17 cellular contexts compared by ENCODE assay signal in genomic region chr21:45365186-45365607, GRCh38. TPM values are rescaled to one million over a fixed set of nuclear protein-coding genes. Genes with fewer than 3 reads are reported as not detected.
DNase-seq lines count a peak whose midpoint lies in the region; ATAC-seq, FAIRE-seq and TF ChIP-seq lines count a peak whose summit lies in the region.
"Had no signal": no experiment of that assay in that cellular context is flagged by ENCODE, and none has a peak within 500 bp of the region (broad histone marks: within the 10 kb centered on the region; RNA-seq: fewer than 3 reads in every experiment).

No MANE protein-coding gene starts in this region.

- H2AK5ac ChIP-seq in H1 (ENCODE audit: low read depth, low read length) (peak overlapping the region; percentile 30; the same call in 1 of the 2 replicates), mesenchymal stem cell (ENCODE audit: low read length, severe bottlenecking) (peak overlapping the region; percentile 97)

- H2BK20ac ChIP-seq in H1 (ENCODE audit: low read length), result no peak overlapping the region

- no peak overlapping the region for H3K27ac Mint-ChIP-seq in activated T-cell treated with anti-CD3 and anti-CD28 coated beads, Interleukin-2, amount 50 U/mL, for 72 hours
- H3K27ac Mint-ChIP-seq: activated CD4-positive, alpha-beta memory T cell treated with anti-CD3 and anti-CD28 coated beads, Interleukin-2, amount 10 ng/mL, durations not matched to agents 7 days and 5 days; IgD-negative memory B cell; memory B cell had no signal

- peak overlapping the region; percentile 63 for H3K27ac ChIP-seq in HUES64 (ENCODE audit: low read depth, low read length)
- no peak overlapping the region; the same call in 1 of the 2 replicates for H3K27ac ChIP-seq in H1 (ENCODE audit: low read depth, low read length)
- H3K27ac ChIP-seq in mesenchymal stem cell (ENCODE audit: low read length, poor library complexity, severe bottlenecking), result peak overlapping the region; percentile 99
- H3K27ac ChIP-seq in testis, result peak overlapping the region; percentile 86 to 90

- H3K18ac ChIP-seq in H1 (ENCODE audit: extremely low read depth, low read length) (peak overlapping the region; percentile 38; the same call in 1 of the 2 replicates), mesenchymal stem cell (ENCODE audit: low read depth in 1 of 2, low read length in 2 of 2) (peak overlapping the region; percentile 99 to 100)

- ATAC-seq in HG03460 (IDR thresholded peaks at IDR 0.05; ENCODE audit: unreplicated experiment) (no peak), GM18868 (IDR thresholded peaks at IDR 0.05; ENCODE audit: unreplicated experiment) (no peak)
- no peak for ATAC-seq in activated T-cell treated with anti-CD3 and anti-CD28 coated beads, Interleukin-2, amount 50 U/mL, for 72 hours (replicated peaks in 1 of 2)

- H3K23me2 ChIP-seq in H1 (ENCODE audit: low read depth, low read length), result no peaks in the 10 kb centered on the region

- peak overlapping the region; percentile 96 for H4K91ac ChIP-seq in H1 (replicated peaks; ENCODE audit: insufficient read length, low read length)
- peak overlapping the region; percentile 100 for H4K91ac ChIP-seq in mesenchymal stem cell (ENCODE audit: low read length)

- H3K4me3 ChIP-seq in HUES64 (ENCODE audit: low read length) (no peak overlapping the region), H1 (ENCODE audit: extremely low read depth in 1 of 4, insufficient read depth in 2 of 4, low read depth in 3 of 4, low read length in 4 of 4) (no peak overlapping the region), mesenchymal stem cell (ENCODE audit: insufficient read depth in 1 of 2, low read depth in 1 of 2, low read length in 2 of 2) (peak overlapping the region in 1 of 2 experiments; percentile 57), testis (no peak overlapping the region)

- peaks cover 8% of the 10 kb centered on the region for H3K27me3 Mint-ChIP-seq in activated T-cell treated with anti-CD3 and anti-CD28 coated beads, Interleukin-2, amount 50 U/mL, for 72 hours (ENCODE audit: low read depth)

- TF ChIP-seq POLR2A in H1 (IDR thresholded peaks at IDR 0.05; ENCODE audit: control extremely low read depth in 1 of 2, low read depth in 2 of 2, low read length in 2 of 2) (no peak), testis (IDR thresholded peaks at IDR 0.05) (no peak)

- H2BK120ac ChIP-seq in H1 (replicated peaks; ENCODE audit: low read depth, low read length) (no peak overlapping the region), mesenchymal stem cell (ENCODE audit: low read depth, low read length) (peak overlapping the region; percentile 100)

- FAIRE-seq in H1 (lab: Jason Lieb, UNC), result no peak
- FAIRE-seq: small intestine had no signal

- no peak overlapping the region for H3K9ac ChIP-seq in HUES64 (ENCODE audit: low read depth, low read length)
- no peak overlapping the region for H3K9ac ChIP-seq in H1 (replicated peaks in 1 of 4; ENCODE audit: extremely low read depth in 1 of 4, low read depth in 3 of 4, low read length in 3 of 4)
- peak overlapping the region; percentile 89 for H3K9ac ChIP-seq in mesenchymal stem cell (ENCODE audit: low read length)

- DNase-seq in H1 (ENCODE audit: low read depth in 1 of 2, low spot score in 2 of 2) (no peak), mesenchymal stem cell (no peak), testis (no peak), NCI-H2171 (lab: John Stamatoyannopoulos, UW) (no peak)
- no peak for DNase-seq in activated T-cell treated with anti-CD3 and anti-CD28 coated beads, Interleukin-2, amount 50 U/mL, for 72 hours
- DNase-seq: activated CD4-positive, alpha-beta memory T cell treated with anti-CD3 and anti-CD28 coated beads, Interleukin-2, amount 10 ng/mL, durations not matched to agents 7 days and 5 days; activated naive CD4-positive, alpha-beta T cell; GOT3; NCI-H1930; NK-92 treated with Interleukin-12 subunit alpha and Interleukin-12 subunit beta, amount 100 ng/mL, for 24 hours; small intestine had no signal

- no peaks in the 10 kb centered on the region for H3K79me1 ChIP-seq in H1 (ENCODE audit: low read depth, low read length)
- peaks cover 3% of the 10 kb centered on the region for H3K79me1 ChIP-seq in mesenchymal stem cell (replicated peaks; ENCODE audit: low read length, poor library complexity, severe bottlenecking)

- H3K27me3 ChIP-seq in HUES64 (ENCODE audit: insufficient read depth, low read length), result no peaks in the 10 kb centered on the region
- no peaks in the 10 kb centered on the region; a peak in 3 of 7 replicates for H3K27me3 ChIP-seq in H1 (replicated peaks in 1 of 4; ENCODE audit: control insufficient read depth in 3 of 4, extremely low read depth in 1 of 4, insufficient read depth in 3 of 4, low read length in 3 of 4)
- H3K27me3 ChIP-seq in mesenchymal stem cell (ENCODE audit: control insufficient read depth in 1 of 2, insufficient read depth in 1 of 2, low read length in 2 of 2), result no peaks in the 10 kb centered on the region
- no peaks in the 10 kb centered on the region for H3K27me3 ChIP-seq in testis

- no peak overlapping the region for H2AFZ ChIP-seq in H1 (ENCODE audit: low read length)
- no peak overlapping the region for H2AFZ ChIP-seq in mesenchymal stem cell (ENCODE audit: low read depth, low read length)

- no peak overlapping the region for H3K4me3 Mint-ChIP-seq in activated T-cell treated with anti-CD3 and anti-CD28 coated beads, Interleukin-2, amount 50 U/mL, for 72 hours
- H3K4me3 Mint-ChIP-seq: activated CD4-positive, alpha-beta memory T cell treated with anti-CD3 and anti-CD28 coated beads, Interleukin-2, amount 10 ng/mL, durations not matched to agents 7 days and 5 days; IgD-negative memory B cell; memory B cell; T-helper 1 cell treated with Interleukin-12 subunit alpha and Interleukin-12 subunit beta and Interleukin-4 antibody, amounts not matched to agents 30 μg/mL and 1 μg/mL, for 36 hours had no signal

- H3K79me2 ChIP-seq in H1 (ENCODE audit: control insufficient read depth in 1 of 2, insufficient read depth in 2 of 2, low read length in 2 of 2), result no peaks in the 10 kb centered on the region

- peak overlapping the region; percentile 52; the same call in 1 of the 2 replicates for H2BK5ac ChIP-seq in H1 (ENCODE audit: low read depth, low read length)
- H2BK5ac ChIP-seq in mesenchymal stem cell (ENCODE audit: low read depth, low read length, poor library complexity, severe bottlenecking), result peak overlapping the region; percentile 99

- CTCF ChIA-PET in H1 (lab: Charles Lee; ENCODE audit: partially characterized antibody), result interaction anchor here (0.9 to 1.7 kb wide), 6 partner anchors 9 to 137 kb away, joined by 3 to 5 read pairs (median 3); no protein-coding TSS in a partner anchor

- WGBS in HUES64, result 86% methylated on average over 25 of the region's 25 CpGs
- 84% methylated on average over 16 of the region's 25 CpGs; no CpG with 5 or more reads in 1 of the 2 experiments for WGBS in H1 (ENCODE audit: extremely low coverage in 1 of 2, insufficient coverage in 1 of 2, insufficient read length in 1 of 2, insufficient replicate concordance in 2 of 2, low coverage in 1 of 2, low lambda C conversion rate in 2 of 2, missing lambda C conversion rate in 1 of 2), 2 experiments
- WGBS in mesenchymal stem cell, result 93% methylated on average over 25 of the region's 25 CpGs
- 95 to 97% methylated on average over 21 to 25 of the region's 25 CpGs for WGBS in testis, 2 donors

- TF ChIP-seq CTCF in H1 (IDR thresholded peaks at IDR 0.05; ENCODE audit: control extremely low read depth in 1 of 3, insufficient read depth in 1 of 3, low read depth in 1 of 3, low read length in 3 of 3), result no peak
- no peak for TF ChIP-seq CTCF in testis (IDR thresholded peaks at IDR 0.05)

- H3K23ac ChIP-seq in H1 (ENCODE audit: insufficient read length) (no peak overlapping the region), mesenchymal stem cell (ENCODE audit: low read length in 2 of 2) (no peak overlapping the region)

- H2BK12ac ChIP-seq in H1 (ENCODE audit: low read depth, low read length) (peak overlapping the region; percentile 80; the same call in 1 of the 2 replicates), mesenchymal stem cell (ENCODE audit: low read length in 2 of 2) (peak overlapping the region; percentile 98 to 100)

- no peaks in the 10 kb centered on the region for H3K9me3 Mint-ChIP-seq in activated T-cell treated with anti-CD3 and anti-CD28 coated beads, Interleukin-2, amount 50 U/mL, for 72 hours
- H3K9me3 Mint-ChIP-seq: activated CD4-positive, alpha-beta memory T cell treated with anti-CD3 and anti-CD28 coated beads, Interleukin-2, amount 10 ng/mL, durations not matched to agents 7 days and 5 days; IgD-negative memory B cell; memory B cell; T-helper 1 cell treated with Interleukin-12 subunit alpha and Interleukin-12 subunit beta and Interleukin-4 antibody, amounts not matched to agents 30 μg/mL and 1 μg/mL, for 36 hours had no signal

- H3K4me1 ChIP-seq in HUES64 (ENCODE audit: insufficient read depth, low read length) (peaks cover 20% of the 10 kb centered on the region), H1 (replicated peaks in 1 of 4; ENCODE audit: control insufficient read depth in 3 of 4, insufficient read depth in 4 of 4, low read length in 3 of 4) (peaks cover 6 to 26% (median 16%) of the 10 kb centered on the region in 4 experiments), mesenchymal stem cell (ENCODE audit: control insufficient read depth, insufficient read depth, low read depth, low read length) (peaks cover 63% of the 10 kb centered on the region), testis (peaks cover 20% of the 10 kb centered on the region)

- TF ChIP-seq EP300 in H1 (IDR thresholded peaks at IDR 0.05; ENCODE audit: borderline replicate concordance in 1 of 2, low read depth in 2 of 2, low read length in 2 of 2), result no peak

- H4K5ac ChIP-seq in H1 (ENCODE audit: insufficient read length, low read depth, low read length), result no peak overlapping the region

- no peak overlapping the region for H3K4me2 ChIP-seq in H1 (ENCODE audit: insufficient read depth in 1 of 2, low read depth in 2 of 2, low read length in 2 of 2)
- no peak overlapping the region for H3K4me2 ChIP-seq in mesenchymal stem cell (ENCODE audit: low read length, poor library complexity, severe bottlenecking)

- no peaks in the 10 kb centered on the region for H4K20me1 ChIP-seq in H1 (replicated peaks in 1 of 2; ENCODE audit: control insufficient read depth in 1 of 2, insufficient read depth in 2 of 2, low read length in 2 of 2)

- no peak overlapping the region for H3K56ac ChIP-seq in H1 (replicated peaks; ENCODE audit: insufficient read length, low read depth, low read length)

- peaks cover 18% of the 10 kb centered on the region for H3K4me1 Mint-ChIP-seq in activated T-cell treated with anti-CD3 and anti-CD28 coated beads, Interleukin-2, amount 50 U/mL, for 72 hours (ENCODE audit: low read depth)

- POLR2A ChIA-PET in H1 (lab: Charles Lee; ENCODE audit: partially characterized antibody), result interaction anchor here (0.8 kb wide), 1 partner anchor 46 kb away, joined by 3 read pairs; no protein-coding TSS in a partner anchor

- H2BK15ac ChIP-seq in H1 (ENCODE audit: low read length) (no peak overlapping the region), mesenchymal stem cell (ENCODE audit: low read depth, poor library complexity, severe bottlenecking) (peak overlapping the region; percentile 96)

- no peaks in the 10 kb centered on the region for H3K36me3 ChIP-seq in HUES64 (ENCODE audit: insufficient read depth, low read length)
- no peaks in the 10 kb centered on the region for H3K36me3 ChIP-seq in H1 (ENCODE audit: control insufficient read depth in 2 of 4, insufficient read depth in 4 of 4, low read length in 3 of 4)
- H3K36me3 ChIP-seq in mesenchymal stem cell (ENCODE audit: control insufficient read depth in 1 of 2, insufficient read depth in 2 of 2, low read depth in 1 of 2, low read length in 2 of 2), result no peaks in the 10 kb centered on the region
- no peaks in the 10 kb centered on the region for H3K36me3 ChIP-seq in testis (ENCODE audit: low read depth, missing control alignments)

- H3K14ac ChIP-seq in H1 (ENCODE audit: insufficient read length), result no peak overlapping the region
- H3K14ac ChIP-seq in mesenchymal stem cell (ENCODE audit: low read length in 2 of 2), result peak overlapping the region in 1 of 2 experiments; percentile 89

- no peak for TF ChIP-seq RAD21 in H1 (IDR thresholded peaks at IDR 0.05 in 1 of 2, conservative IDR thresholded peaks at IDR 0.05 in 1 of 2; ENCODE audit: low read depth in 2 of 2, low read length in 2 of 2)

- intact Hi-C loops in testis (cut with DNase I; ENCODE audit: low total_unique reads), result no loop called here

- H4K8ac ChIP-seq in H1 (ENCODE audit: extremely low read depth, insufficient read depth, low read length) (peak overlapping the region; percentile 22), mesenchymal stem cell (ENCODE audit: low read length) (peak overlapping the region; percentile 99)

- H3K36me3 Mint-ChIP-seq in activated T-cell treated with anti-CD3 and anti-CD28 coated beads, Interleukin-2, amount 50 U/mL, for 72 hours (ENCODE audit: insufficient read depth in 2 of 2), result no peaks in the 10 kb centered on the region
- H3K36me3 Mint-ChIP-seq: memory B cell had no signal

- H3K9me3 ChIP-seq in HUES64 (ENCODE audit: insufficient read depth, low read depth, low read length) (no peaks in the 10 kb centered on the region), H1 (ENCODE audit: insufficient read depth in 2 of 2, low read depth in 1 of 2, low read length in 1 of 2) (no peaks in the 10 kb centered on the region), mesenchymal stem cell (ENCODE audit: control insufficient read depth, low read length) (no peaks in the 10 kb centered on the region), testis (no peaks in the 10 kb centered on the region)

- peak overlapping the region; percentile 44 for H3K4ac ChIP-seq in H1 (replicated peaks; ENCODE audit: insufficient read length, low read depth, low read length)
- H3K4ac ChIP-seq in mesenchymal stem cell (ENCODE audit: low read depth in 1 of 2, low read length in 2 of 2), result peak overlapping the region; percentile 91 to 100

RNA-seq across cellular contexts. Expression of gene COL18A1, which starts 39.8 kb away (rescaled TPM):
- polyA plus RNA-seq in HUES64 (2013, experiment 1 of 2), result 84.3 TPM
- 87.8 TPM for polyA plus RNA-seq in HUES64 (2013, experiment 2 of 2)
- total RNA-seq in H1 (2021; fragmentation: NEBNext Ultra II Directional; extraction: Animal tissue kit (Norgen Biotek cat#: 25700)), result 201 and 205 TPM in 2 replicates
- 145 and 239 TPM in 2 replicates for polyA plus RNA-seq in H1 (2011; rRNA removed)
- polyA plus RNA-seq in H1 (2011; cell fraction: cytosol; rRNA removed), result 167 TPM
- polyA plus RNA-seq in H1 (2011; cell fraction: nucleus; rRNA removed), result 627 TPM
- polyA plus RNA-seq in H1 (2012, experiment 1 of 2), result 80.5 to 132 TPM (median 130 TPM) in 4 replicates
- 88.9 TPM for polyA plus RNA-seq in H1 (2012, experiment 2 of 2)
- 269 TPM for polyA plus RNA-seq in H1 (2013, experiment 1 of 2)
- 226 TPM for polyA plus RNA-seq in H1 (2013, experiment 2 of 2)
- polyA minus RNA-seq in H1 (2011; rRNA and poly(A)+ RNA removed), result 30.9 and 31.7 TPM in 2 replicates
- 90.3 TPM for polyA minus RNA-seq in H1 (2011; cell fraction: cytosol; rRNA and poly(A)+ RNA removed)
- polyA minus RNA-seq in H1 (2011; cell fraction: nucleus; rRNA and poly(A)+ RNA removed), result 88.2 TPM
- 330 TPM for polyA plus RNA-seq in mesenchymal stem cell (2013, experiment 1 of 2)
- polyA plus RNA-seq in mesenchymal stem cell (2013, experiment 2 of 2), result 322 TPM
- total RNA-seq in testis, result 100 to 1,000 TPM; 111 to 165 TPM
- 53.2 TPM for polyA plus RNA-seq in testis (ENCODE audit: insufficient read depth, low read depth, low replicate concordance)
- total RNA-seq in activated T-cell treated with anti-CD3 and anti-CD28 coated beads, Interleukin-2, amount 50 U/mL, for 72 hours, result 1 to 10 TPM; 4.9 to 7.5 TPM

Comparison
In these comparisons a context has a peak if more than half of its experiments do, and no peak if none do; other contexts are left out.
1. RNA of gene COL18A1, which starts 39.8 kb away (total RNA-seq): 201 to 205 TPM in H1 and 111 to 165 TPM in testis; 4.9 to 7.5 TPM in activated T-cell treated with anti-CD3 and anti-CD28 coated beads, Interleukin-2, amount 50 U/mL, for 72 hours; every median in the first group is over 10 times any median in the second.